Comparison of ENCODE assay signal across 8 cellular contexts in genomic region chr12:10153271-10154144, GRCh38. TPM values are rescaled to one million over a fixed set of nuclear protein-coding genes. Genes with fewer than 3 reads are reported as not detected.
DNase-seq lines count a peak whose midpoint lies in the region; ATAC-seq and TF ChIP-seq lines count a peak whose summit lies in the region.

No MANE protein-coding gene starts in this region.

- WGBS in esophagus muscularis mucosa: 8% methylated on average over 23 of the region's 46 CpGs

- H3K4me3 ChIP-seq in GM06990 (replicated peaks; ENCODE audit: low read depth, low read length): peak overlapping the region; percentile 61
- H3K4me3 ChIP-seq in OCI-LY1 (ENCODE audit: low read depth, low read length, poor library complexity, severe bottlenecking): peak overlapping the region; percentile 65
- H3K4me3 ChIP-seq in esophagus muscularis mucosa: peak overlapping the region; percentile 55 to 65 (median 59)
- H3K4me3 ChIP-seq in mucosa of rectum (ENCODE audit: low read length in 2 of 2): peak overlapping the region; percentile 68 to 83

- intact Hi-C loops in esophagus muscularis mucosa (cut with DNase I): loop anchor here (2.0 to 10.0 kb wide), 2 partner anchors 37 to 61 kb away; partner anchors contain the start of gene GABARAPL1

- no peaks in the 10 kb centered on the region for H3K79me2 ChIP-seq in OCI-LY1 (ENCODE audit: insufficient read depth, low read length)

- H3K36me3 ChIP-seq in GM06990 (ENCODE audit: control insufficient read depth, insufficient read depth, low read length): no peaks in the 10 kb centered on the region
- H3K36me3 ChIP-seq in OCI-LY1 (ENCODE audit: insufficient read depth, low read length): no peaks in the 10 kb centered on the region; the same call in 1 of the 2 replicates
- H3K36me3 ChIP-seq in esophagus muscularis mucosa: no peaks in the 10 kb centered on the region
- no peaks in the 10 kb centered on the region for H3K36me3 ChIP-seq in mucosa of rectum (ENCODE audit: control insufficient read depth in 2 of 2, insufficient read depth in 2 of 2, low read length in 2 of 2)

- H3K9me3 ChIP-seq in OCI-LY1 (ENCODE audit: low read length) (0 out of 2 replicates have a peak, but pooled peaks cover 5% of the 10 kb centered on the region), esophagus muscularis mucosa (no peaks in the 10 kb centered on the region), mucosa of rectum (ENCODE audit: control insufficient read depth in 2 of 2, low read length in 2 of 2) (no peaks in the 10 kb centered on the region)

- H3K4me1 ChIP-seq in OCI-LY1 (ENCODE audit: insufficient read depth, low read length, severe bottlenecking): peaks cover 7% of the 10 kb centered on the region
- peaks cover 8 to 14% (median 13%) of the 10 kb centered on the region in 4 donors for H3K4me1 ChIP-seq in esophagus muscularis mucosa
- peaks cover 4 to 5% of the 10 kb centered on the region in 2 donors for H3K4me1 ChIP-seq in mucosa of rectum (ENCODE audit: control insufficient read depth in 2 of 2, insufficient read depth in 2 of 2, low read length in 2 of 2)

- peak overlapping the region; percentile 77 for H3K4me2 ChIP-seq in OCI-LY1 (ENCODE audit: low read length)

- peak; percentile 79 for TF ChIP-seq CTCF in GM06990 (IDR thresholded peaks at IDR 0.05; ENCODE audit: insufficient read depth, low read length, poor library complexity, severe bottlenecking)
- peak; percentile 78 for TF ChIP-seq CTCF in OCI-LY1 (IDR thresholded peaks at IDR 0.05; ENCODE audit: low read length)
- peak; percentile 81 to 84 (median 84) for TF ChIP-seq CTCF in esophagus muscularis mucosa (IDR thresholded peaks at IDR 0.05)

- H3K27ac ChIP-seq in OCI-LY1 (ENCODE audit: low read depth, low read length, poor library complexity, severe bottlenecking) (no peak overlapping the region), esophagus muscularis mucosa (replicated peaks in 1 of 4) (peak overlapping the region; percentile 75 to 85 (median 81)), mucosa of rectum (ENCODE audit: low read depth in 2 of 2, low read length in 2 of 2) (peak overlapping the region; percentile 14 to 58)

- no peak for TF ChIP-seq EP300 in esophagus muscularis mucosa (IDR thresholded peaks at IDR 0.05)

- TF ChIP-seq POLR2A in esophagus muscularis mucosa (IDR thresholded peaks at IDR 0.05; ENCODE audit: low read depth): no peak

- peak; percentile 55 for ATAC-seq in HG03175 (IDR thresholded peaks at IDR 0.05; ENCODE audit: unreplicated experiment)
- no peak for ATAC-seq in GM21723 (IDR thresholded peaks at IDR 0.05; ENCODE audit: unreplicated experiment)

- DNase-seq in GM06990 (ENCODE audit: extremely low read depth, insufficient read length) (peak; percentile 51), activated T-cell treated with anti-CD3 and anti-CD28 coated beads for 48 hours (ENCODE audit: low read depth) (peak; percentile 43), esophagus muscularis mucosa (ENCODE audit: extremely low spot score) (peak; percentile 92)
- peak; percentile 11 to 19 for DNase-seq in stimulated activated CD8-positive, alpha-beta memory T cell treated with anti-CD3 and anti-CD28 coated beads, Interleukin-4, amount 100 ng/mL, for 1 hour (ENCODE audit: low read depth in 2 of 2, low spot score in 1 of 2)

- H3F3A ChIP-seq in OCI-LY1 (ENCODE audit: insufficient read depth, low read length): no peaks in the 10 kb centered on the region

- H3K27me3 ChIP-seq in GM06990 (replicated peaks; ENCODE audit: control insufficient read depth, insufficient read depth, low read length) (no peaks in the 10 kb centered on the region; the same call in 1 of the 2 replicates), OCI-LY1 (ENCODE audit: insufficient read depth, low read length) (peaks cover 6% of the 10 kb centered on the region; the same call in 1 of the 2 replicates), esophagus muscularis mucosa (no peaks in the 10 kb centered on the region), mucosa of rectum (ENCODE audit: control insufficient read depth in 2 of 2, insufficient read depth in 2 of 2, low read length in 2 of 2) (peaks cover 5 to 6% of the 10 kb centered on the region in 2 donors)

- peak overlapping the region; percentile 60 for H3K9ac ChIP-seq in OCI-LY1 (ENCODE audit: low read length)
- peak overlapping the region; percentile 70 to 86 for H3K9ac ChIP-seq in mucosa of rectum (ENCODE audit: low read depth in 1 of 2, low read length in 2 of 2)

- H3K9me2 ChIP-seq in OCI-LY1 (ENCODE audit: low read depth, low read length): no peaks in the 10 kb centered on the region

- H2AFZ ChIP-seq in OCI-LY1 (ENCODE audit: low read length): peak overlapping the region; percentile 55; the same call in 1 of the 2 replicates

- H4K20me1 ChIP-seq in OCI-LY1 (ENCODE audit: insufficient read depth, low read length): no peaks in the 10 kb centered on the region

RNA-seq across cellular contexts. Expression of gene OLR1, which starts 18.4 kb away (rescaled TPM):
- 1 to 10 TPM in 1 of 4 donors, under 1 TPM in 2, not detected in 1; 0.40 to 1.2 (median 0.58) TPM for total RNA-seq in esophagus muscularis mucosa

RNA-seq across cellular contexts. Expression of gene CLEC7A, which starts 23.5 kb away (rescaled TPM):
- 1 to 10 TPM; 1.7 to 9.4 (median 3.2) TPM for total RNA-seq in esophagus muscularis mucosa

RNA-seq across cellular contexts. Expression of gene TMEM52B, which starts 25.3 kb away (rescaled TPM):
- 1 to 10 TPM in 1 of 4 donors, under 1 TPM in 1, not detected in 2; 0.17 to 1.6 TPM for total RNA-seq in esophagus muscularis mucosa

RNA-seq across cellular contexts. Expression of gene CLEC1A, which starts 54.7 kb away (rescaled TPM):
- total RNA-seq in esophagus muscularis mucosa: 1 to 10 TPM; 1.7 to 8.3 (median 4.7) TPM

RNA-seq across cellular contexts. Expression of gene GABARAPL1, which starts 59.2 kb away (rescaled TPM):
- total RNA-seq in esophagus muscularis mucosa: 100 to 1,000 TPM; 142 to 352 (median 213) TPM

Comparison
In these comparisons a context has a peak if more than half of its experiments do, and no peak if none do; other contexts are left out.
1. DNase-seq: peak in every context shown above with its lines; median percentile 92 in esophagus muscularis mucosa; 51 in GM06990; 43 in activated T-cell treated with anti-CD3 and anti-CD28 coated beads for 48 hours; 15 in stimulated activated CD8-positive, alpha-beta memory T cell treated with anti-CD3 and anti-CD28 coated beads, Interleukin-4, amount 100 ng/mL, for 1 hour.